In the genomic region with DNA sequence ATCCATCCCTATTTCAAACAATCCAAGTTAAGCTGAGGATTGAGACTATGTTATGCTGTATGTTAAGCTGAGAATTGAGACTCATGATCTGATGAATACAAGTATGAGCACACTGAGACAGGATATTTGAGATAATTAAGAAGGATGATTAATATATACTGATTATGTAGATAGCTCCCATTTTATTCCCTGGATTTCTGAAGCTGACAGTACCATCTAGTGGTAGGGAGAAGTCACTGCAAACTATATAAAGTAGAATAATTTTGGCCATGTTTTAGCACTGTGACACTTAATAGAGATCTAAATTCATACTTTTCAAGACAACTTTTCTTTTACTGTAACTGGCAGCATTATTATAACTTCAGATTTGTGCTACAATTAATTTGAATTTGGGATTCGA, we compare ENCODE assay signal across 9 cellular contexts. TPM values are rescaled to one million over a fixed set of nuclear protein-coding genes. Genes with fewer than 3 reads are reported as not detected.
DNase-seq lines count a peak whose midpoint lies in the region; ATAC-seq and TF ChIP-seq lines count a peak whose summit lies in the region.
"Had no signal": no experiment of that assay in that cellular context is flagged by ENCODE, and none has a peak within 500 bp of the region (broad histone marks: within the 10 kb centered on the region; RNA-seq: fewer than 3 reads in every experiment).

No MANE protein-coding gene starts in this region.

- no peak for ATAC-seq in HG03432 (IDR thresholded peaks at IDR 0.05; ENCODE audit: unreplicated experiment)
- no peak for ATAC-seq in HG03469 (IDR thresholded peaks at IDR 0.05; ENCODE audit: unreplicated experiment)
- ATAC-seq in HG02870 (IDR thresholded peaks at IDR 0.05; ENCODE audit: unreplicated experiment): no peak

- CTCF ChIA-PET in A673 (lab: Charles Lee): interaction anchor here (0.7 to 1.1 kb wide), 2 partner anchors 14 to 604 kb away, joined by 3 read pairs; no protein-coding TSS in a partner anchor
- CTCF ChIA-PET in RWPE1 (lab: Yijun Ruan, JAX): interaction anchor here (0.6 to 0.9 kb wide), 4 partner anchors 156 to 697 kb away, joined by 3 to 4 read pairs (median 3); no protein-coding TSS in a partner anchor

- H3K4me1 Mint-ChIP-seq in glutamatergic neuron (ENCODE audit: low read depth, unreplicated experiment): no peaks in the 10 kb centered on the region
- H3K4me1 Mint-ChIP-seq: activated naive CD8-positive, alpha-beta T cell treated with anti-CD3 and anti-CD28 coated beads, Interleukin-2, amount 10 ng/mL, durations not matched to agents 7 days and 5 days had no signal

- H3K27ac ChIP-seq in A673 (ENCODE audit: low read depth, low read length, poor library complexity, severe bottlenecking): no peak overlapping the region
- H3K27ac ChIP-seq in RWPE1: no peak overlapping the region

- H3K27me3 Mint-ChIP-seq in glutamatergic neuron (ENCODE audit: unreplicated experiment): no peaks in the 10 kb centered on the region
- H3K27me3 Mint-ChIP-seq: activated naive CD8-positive, alpha-beta T cell treated with anti-CD3 and anti-CD28 coated beads, Interleukin-2, amount 10 ng/mL, durations not matched to agents 7 days and 5 days had no signal

- peak; percentile 81 for TF ChIP-seq CTCF in A673 (conservative IDR thresholded peaks at IDR 0.05; ENCODE audit: low read depth, low read length)
- TF ChIP-seq CTCF in GM12865 (IDR thresholded peaks at IDR 0.05; ENCODE audit: insufficient read depth, low read depth, low read length, missing control alignments): peak; percentile 45
- TF ChIP-seq CTCF in RWPE1 (conservative IDR thresholded peaks at IDR 0.05; ENCODE audit: low read depth): peak; percentile 71
- TF ChIP-seq CTCF in glutamatergic neuron (IDR thresholded peaks at IDR 0.05; ENCODE audit: partially characterized antibody, unreplicated experiment): peak; percentile 62

- H3K36me3 Mint-ChIP-seq in glutamatergic neuron (ENCODE audit: unreplicated experiment): no peaks in the 10 kb centered on the region

- H3K27me3 ChIP-seq in A673 (replicated peaks; ENCODE audit: insufficient read depth, low read depth, low read length, poor library complexity): no peaks in the 10 kb centered on the region

- no peaks in the 10 kb centered on the region for H3K9me3 ChIP-seq in A673 (ENCODE audit: low read depth, low read length, poor library complexity, severe bottlenecking)

- H3K27ac Mint-ChIP-seq in glutamatergic neuron (ENCODE audit: unreplicated experiment): no peak overlapping the region
- H3K27ac Mint-ChIP-seq: activated naive CD8-positive, alpha-beta T cell treated with anti-CD3 and anti-CD28 coated beads, Interleukin-2, amount 10 ng/mL, durations not matched to agents 7 days and 5 days had no signal

- no peak overlapping the region for H3K4me3 ChIP-seq in A673 (ENCODE audit: low read depth, low read length, poor library complexity, severe bottlenecking)
- no peak overlapping the region for H3K4me3 ChIP-seq in GM12865 (ENCODE audit: low read depth, low read length)

- intact Hi-C loops in A673 (cut with micrococcal nuclease; ENCODE audit: unreplicated experiment): loop anchor here (5.0 kb wide), 1 partner anchor 604 kb away; no protein-coding TSS in a partner anchor

- H3K4me1 ChIP-seq in A673 (ENCODE audit: insufficient read depth, low read length, poor library complexity, severe bottlenecking): no peaks in the 10 kb centered on the region

- BruUV-seq in A673 (replicated peaks; lab: Mats Ljungman, UMichigan): no TSS peak

- DNase-seq in A673 (ENCODE audit: low spot score): peak; percentile 18
- DNase-seq in GM12865 (ENCODE audit: low read depth): no peak
- DNase-seq in RWPE1 (ENCODE audit: low spot score): peak; percentile 10
- no peak for DNase-seq in glutamatergic neuron
- no peak for DNase-seq in T-helper 9 cell
- DNase-seq: activated naive CD8-positive, alpha-beta T cell treated with anti-CD3 and anti-CD28 coated beads, Interleukin-2, amount 10 ng/mL, durations not matched to agents 7 days and 5 days had no signal

- POLR2A ChIA-PET in A673 (lab: Charles Lee; ENCODE audit: low non-redundant PET): no interaction called here
- POLR2A ChIA-PET in RWPE1 (lab: Yijun Ruan, JAX; ENCODE audit: low non-redundant PET): no interaction called here

- H3K4me3 Mint-ChIP-seq in glutamatergic neuron (ENCODE audit: unreplicated experiment): no peak overlapping the region
- H3K4me3 Mint-ChIP-seq: activated naive CD8-positive, alpha-beta T cell treated with anti-CD3 and anti-CD28 coated beads, Interleukin-2, amount 10 ng/mL, durations not matched to agents 7 days and 5 days had no signal

- no peaks in the 10 kb centered on the region for H3K9me3 Mint-ChIP-seq in glutamatergic neuron (ENCODE audit: unreplicated experiment)
- H3K9me3 Mint-ChIP-seq: activated naive CD8-positive, alpha-beta T cell treated with anti-CD3 and anti-CD28 coated beads, Interleukin-2, amount 10 ng/mL, durations not matched to agents 7 days and 5 days had no signal

- H3K36me3 ChIP-seq in A673 (ENCODE audit: insufficient read depth, low read length, poor library complexity, severe bottlenecking): peaks cover 4% of the 10 kb centered on the region

RNA-seq across cellular contexts. Expression of a gene that starts 23.1 kb away (rescaled TPM):
- 53.8 and 54.0 TPM in 2 replicates for total RNA-seq in A673 (2021)
- 65.7 TPM for total RNA-seq in glutamatergic neuron (ENCODE audit: unreplicated experiment)

Comparison
In these comparisons a context has a peak if more than half of its experiments do, and no peak if none do; other contexts are left out.
1. DNase-seq: peak in A673 (single experiment) and RWPE1 (single experiment); none in GM12865 (single experiment), glutamatergic neuron (single experiment) and T-helper 9 cell (single experiment).
2. Peak in every context shown above with its lines, with median percentiles within 50 percentile points of each other: CTCF ChIP-seq.